ENCODE assay signal across 10 cellular contexts in the genomic region with DNA sequence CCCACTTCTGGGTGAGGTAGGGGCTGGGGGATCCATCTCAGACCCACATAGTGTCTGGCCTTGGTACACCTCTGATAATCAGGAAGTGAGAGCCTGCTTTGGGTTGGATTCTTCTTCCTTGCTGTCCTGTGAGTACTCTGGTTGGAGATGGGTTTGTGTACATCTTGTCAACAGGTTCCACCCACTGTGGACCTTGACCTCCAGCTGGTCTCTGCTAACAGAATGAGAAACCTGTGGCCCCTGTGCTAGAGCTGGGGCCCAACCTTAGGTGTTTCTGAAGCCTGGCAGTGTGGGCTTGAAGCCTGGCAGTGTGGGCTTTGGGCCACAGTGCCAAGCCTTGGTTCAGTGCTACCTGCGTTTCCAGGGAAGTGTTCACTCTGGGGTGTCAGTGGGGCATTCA. TPM values are rescaled to one million over a fixed set of nuclear protein-coding genes. Genes with fewer than 3 reads are reported as not detected.
DNase-seq lines count a peak whose midpoint lies in the region; ATAC-seq and TF ChIP-seq lines count a peak whose summit lies in the region.
"Had no signal": no experiment of that assay in that cellular context is flagged by ENCODE, and none has a peak within 500 bp of the region (broad histone marks: within the 10 kb centered on the region; RNA-seq: fewer than 3 reads in every experiment).

No MANE protein-coding gene starts in this region.

- peaks cover 6% of the 10 kb centered on the region for H3K79me1 ChIP-seq in trophoblast cell (ENCODE audit: low read length)

- H2BK120ac ChIP-seq in trophoblast cell (ENCODE audit: insufficient read depth, low read length, poor library complexity), result no peak overlapping the region

- peak overlapping the region; percentile 95 to 96 for H3K27ac Mint-ChIP-seq in effector memory CD8-positive, alpha-beta T cell
- peak overlapping the region; percentile 89 for H3K27ac Mint-ChIP-seq in progenitor cell of endocrine pancreas

- no peak overlapping the region for H2BK12ac ChIP-seq in trophoblast cell (ENCODE audit: low read length)

- H3K9me3 Mint-ChIP-seq in effector memory CD8-positive, alpha-beta T cell, result no peaks in the 10 kb centered on the region
- H3K9me3 Mint-ChIP-seq in progenitor cell of endocrine pancreas (ENCODE audit: low read depth), result no peaks in the 10 kb centered on the region

- H3K27ac ChIP-seq in OCI-LY7 (ENCODE audit: low read depth, low read length, poor library complexity, severe bottlenecking) (peak overlapping the region; percentile 47), trophoblast cell (ENCODE audit: low read depth, low read length) (no peak overlapping the region)
- H3K27ac ChIP-seq: parathyroid adenoma had no signal

- no peaks in the 10 kb centered on the region for H3K9me2 ChIP-seq in OCI-LY7 (ENCODE audit: insufficient read depth, low read length)

- H3K4me3 Mint-ChIP-seq in effector memory CD8-positive, alpha-beta T cell, result peak overlapping the region in 1 of 2 donors; percentile 39
- H3K4me3 Mint-ChIP-seq in progenitor cell of endocrine pancreas (ENCODE audit: low read depth), result peak overlapping the region; percentile 60

- peak overlapping the region; percentile 86 for H3K4me3 ChIP-seq in OCI-LY7 (ENCODE audit: low read depth, low read length, poor library complexity, severe bottlenecking)
- H3K4me3 ChIP-seq in trophoblast cell (ENCODE audit: low read depth, low read length), result no peak overlapping the region

- no peak overlapping the region for H4K91ac ChIP-seq in trophoblast cell (ENCODE audit: low read depth, low read length)

- POLR2A ChIA-PET in OCI-LY7 (lab: Charles Lee), result interaction anchor here (0.6 to 1.1 kb wide), 2 partner anchors 29 to 123 kb away, joined by 3 to 4 read pairs; no protein-coding TSS in a partner anchor

- no peaks in the 10 kb centered on the region for H3K27me3 ChIP-seq in trophoblast cell (ENCODE audit: insufficient read depth, low read length)

- H3K4ac ChIP-seq in trophoblast cell (ENCODE audit: low read depth, low read length), result no peak overlapping the region

- CTCF ChIA-PET in OCI-LY7 (lab: Charles Lee; ENCODE audit: unreplicated experiment), result no interaction called here

- H2AK5ac ChIP-seq in trophoblast cell (ENCODE audit: low read length), result no peak overlapping the region

- H2BK5ac ChIP-seq in trophoblast cell (ENCODE audit: low read depth, low read length, poor library complexity), result no peak overlapping the region

- H3K9ac ChIP-seq in trophoblast cell (ENCODE audit: low read length), result no peak overlapping the region
- H3K9ac ChIP-seq: parathyroid adenoma had no signal

- TF ChIP-seq CTCF in GM10266 (IDR thresholded peaks at IDR 0.05; ENCODE audit: control insufficient read depth, insufficient read depth, low read depth, missing control alignments) (no peak), OCI-LY7 (conservative IDR thresholded peaks at IDR 0.05; ENCODE audit: low read length) (no peak), progenitor cell of endocrine pancreas (IDR thresholded peaks at IDR 0.05; ENCODE audit: unreplicated experiment) (no peak)

- H2AFZ ChIP-seq in OCI-LY7 (ENCODE audit: low read length) (no peak overlapping the region), trophoblast cell (ENCODE audit: insufficient read depth, low read length, poor library complexity) (no peak overlapping the region)
- H2AFZ ChIP-seq: parathyroid adenoma had no signal

- no peaks in the 10 kb centered on the region for H3K27me3 Mint-ChIP-seq in effector memory CD8-positive, alpha-beta T cell
- no peaks in the 10 kb centered on the region for H3K27me3 Mint-ChIP-seq in progenitor cell of endocrine pancreas

- DNase-seq in GM10266 (ENCODE audit: extremely low spot score) (peak; percentile 12), OCI-LY7 (ENCODE audit: low spot score) (no peak), progenitor cell of endocrine pancreas (ENCODE audit: low spot score, unreplicated experiment) (no peak), trophoblast cell (no peak), amniotic stem cell (lab: John Stamatoyannopoulos, UW) (no peak), NK-92 (lab: John Stamatoyannopoulos, UW; ENCODE audit: unreplicated experiment) (no peak)
- DNase-seq in effector memory CD8-positive, alpha-beta T cell, result no peak
- DNase-seq: NCI-H1092 had no signal

- BruUV-seq in OCI-LY7 (replicated peaks; lab: Mats Ljungman, UMichigan), result TSS peak; percentile 45

- intact Hi-C loops in OCI-LY7 (cut with micrococcal nuclease; ENCODE audit: unreplicated experiment), result no loop called here

- H3K4me1 Mint-ChIP-seq in effector memory CD8-positive, alpha-beta T cell (ENCODE audit: low read depth in 2 of 2), result peaks cover 38 to 41% of the 10 kb centered on the region in 2 donors
- peaks cover 28% of the 10 kb centered on the region for H3K4me1 Mint-ChIP-seq in progenitor cell of endocrine pancreas (ENCODE audit: low read depth)

- ATAC-seq in effector memory CD8-positive, alpha-beta T cell (replicated peaks), result no peak

- peaks cover 35% of the 10 kb centered on the region for H3K4me1 ChIP-seq in OCI-LY7 (ENCODE audit: insufficient read depth, low read length, poor library complexity, severe bottlenecking)
- peaks cover 11 to 12% of the 10 kb centered on the region in 2 experiments for H3K4me1 ChIP-seq in trophoblast cell (ENCODE audit: control insufficient read depth in 1 of 2, insufficient read depth in 2 of 2, low read length in 2 of 2)

- H3K36me3 ChIP-seq in OCI-LY7 (ENCODE audit: insufficient read depth, low read length) (peaks cover 7% of the 10 kb centered on the region; the same call in 1 of the 2 replicates), trophoblast cell (ENCODE audit: control insufficient read depth in 1 of 2, insufficient read depth in 2 of 2, low read length in 2 of 2) (peaks cover 10 to 11% of the 10 kb centered on the region in 2 experiments)

- H3K14ac ChIP-seq in trophoblast cell (ENCODE audit: low read length), result no peak overlapping the region

- H3K36me3 Mint-ChIP-seq in effector memory CD8-positive, alpha-beta T cell (ENCODE audit: insufficient read depth), result peaks cover 28% of the 10 kb centered on the region
- peaks cover 1% of the 10 kb centered on the region for H3K36me3 Mint-ChIP-seq in progenitor cell of endocrine pancreas (ENCODE audit: insufficient read depth)

- H3K4me2 ChIP-seq in OCI-LY7 (ENCODE audit: low read length) (peak overlapping the region; percentile 98), trophoblast cell (ENCODE audit: low read length) (no peak overlapping the region)

- no peak overlapping the region for H3K18ac ChIP-seq in trophoblast cell (ENCODE audit: low read length)

- H3K79me2 ChIP-seq in OCI-LY7 (ENCODE audit: insufficient read depth, low read depth, low read length) (peaks cover 19% of the 10 kb centered on the region), trophoblast cell (ENCODE audit: control insufficient read depth, insufficient read depth, low read length, poor library complexity) (peaks cover 3% of the 10 kb centered on the region)

- H4K8ac ChIP-seq in trophoblast cell (ENCODE audit: low read depth, low read length), result no peak overlapping the region

- no peak overlapping the region for H3K23ac ChIP-seq in trophoblast cell (ENCODE audit: low read length)

- H4K12ac ChIP-seq in trophoblast cell (ENCODE audit: low read depth, low read length), result no peak overlapping the region

- H3K9me3 ChIP-seq in OCI-LY7 (ENCODE audit: low read length) (no peaks in the 10 kb centered on the region), trophoblast cell (ENCODE audit: insufficient read depth, low read depth, low read length) (peaks cover 3% of the 10 kb centered on the region)

- WGBS in trophoblast cell (ENCODE audit: extremely low coverage, insufficient coverage, insufficient read length), result no CpG with 5 or more reads among the region's 1 CpG

- no peaks in the 10 kb centered on the region for H4K20me1 ChIP-seq in OCI-LY7 (ENCODE audit: insufficient read depth, low read length)

RNA-seq across cellular contexts. Expression of a gene that starts 2.6 kb away (rescaled TPM):
- total RNA-seq in OCI-LY7 (2014; rRNA removed; shearing (Covaris generic)), result 28.9 and 41.9 TPM in 2 replicates
- total RNA-seq in OCI-LY7 (2022) (51.3 and 58.2 TPM in 2 replicates), progenitor cell of endocrine pancreas (49.7 and 55.9 TPM in 2 replicates)
- 11.5 and 14.1 TPM in 2 replicates for polyA plus RNA-seq in trophoblast cell (2013)

RNA-seq across cellular contexts. Expression of a gene that starts 20.3 kb away (rescaled TPM):
- total RNA-seq in OCI-LY7 (2014; rRNA removed; shearing (Covaris generic)), result 7.2 and 7.4 TPM in 2 replicates
- total RNA-seq in OCI-LY7 (2022) (5.6 and 7.6 TPM in 2 replicates), progenitor cell of endocrine pancreas (21.0 and 21.3 TPM in 2 replicates)
- 19.6 and 22.5 TPM in 2 replicates for polyA plus RNA-seq in trophoblast cell (2013)

RNA-seq across cellular contexts. Expression of a gene that starts 27.3 kb away (rescaled TPM):
- total RNA-seq in OCI-LY7 (2014; rRNA removed; shearing (Covaris generic)), result not detected in 2 replicates
- total RNA-seq in OCI-LY7 (2022) (0.11 TPM in 1 of 2 replicates, not detected in the other), progenitor cell of endocrine pancreas (not detected in 2 replicates)
- polyA plus RNA-seq in trophoblast cell (2013), result not detected in 2 replicates
- total RNA-seq: cardiac septum had no signal

RNA-seq across cellular contexts. Expression of a gene that starts 28.1 kb away (rescaled TPM):
- 30.7 and 39.1 TPM in 2 replicates for total RNA-seq in OCI-LY7 (2014; rRNA removed; shearing (Covaris generic))
- total RNA-seq in OCI-LY7 (2022) (58.8 and 65.5 TPM in 2 replicates), progenitor cell of endocrine pancreas (44.1 and 49.5 TPM in 2 replicates)
- polyA plus RNA-seq in trophoblast cell (2013), result 12.2 and 12.5 TPM in 2 replicates

RNA-seq across cellular contexts. Expression of a gene that starts 31.2 kb away (rescaled TPM):
- total RNA-seq in OCI-LY7 (2014; rRNA removed; shearing (Covaris generic)), result 5.3 and 7.9 TPM in 2 replicates
- total RNA-seq in OCI-LY7 (2022) (14.6 and 14.7 TPM in 2 replicates), progenitor cell of endocrine pancreas (29.1 TPM in 2 replicates)
- 29.3 and 29.7 TPM in 2 replicates for polyA plus RNA-seq in trophoblast cell (2013)
